In genomic region chr14:37230551-37231194, GRCh38 we compare ENCODE assay signal across 8 cellular contexts. TPM values are rescaled to one million over a fixed set of nuclear protein-coding genes. Genes with fewer than 3 reads are reported as not detected.
DNase-seq lines count a peak whose midpoint lies in the region; ATAC-seq, FAIRE-seq and TF ChIP-seq lines count a peak whose summit lies in the region.

No MANE protein-coding gene starts in this region.

- peak; percentile 93 for FAIRE-seq in kidney (lab: Jason Lieb, UNC)

- H3K27me3 ChIP-seq in upper lobe of left lung, result no peaks in the 10 kb centered on the region

- no peak for TF ChIP-seq POLR2A in upper lobe of left lung (IDR thresholded peaks at IDR 0.05)

- intact Hi-C loops in kidney (cut with DNase I), result no loop called here

- H3K36me3 ChIP-seq in kidney (ENCODE audit: control insufficient read depth in 1 of 2, insufficient read depth in 2 of 2, low read length in 2 of 2) (no peaks in the 10 kb centered on the region), upper lobe of left lung (no peaks in the 10 kb centered on the region)

- no peaks in the 10 kb centered on the region for H3K9me3 ChIP-seq in kidney (ENCODE audit: control insufficient read depth in 1 of 2, low read length in 2 of 2)
- peaks cover 0 to 1% (median 0%) of the 10 kb centered on the region in 4 donors for H3K9me3 ChIP-seq in upper lobe of left lung

- in situ Hi-C loops in astrocyte of the spinal cord (cut with HindIII; ENCODE audit: low sequenced_read_pairs), result no loop called here

- H3K4me3 ChIP-seq in astrocyte of the spinal cord (ENCODE audit: low read depth, low read length) (no peak overlapping the region), kidney (ENCODE audit: low read length in 2 of 2) (no peak overlapping the region), upper lobe of left lung (no peak overlapping the region)

- no peak for TF ChIP-seq EP300 in upper lobe of left lung (IDR thresholded peaks at IDR 0.05)

- ATAC-seq in GM18519 (IDR thresholded peaks at IDR 0.05; ENCODE audit: low FRiP score, unreplicated experiment), result peak; percentile 66
- peak; percentile 81 for ATAC-seq in HG03469 (IDR thresholded peaks at IDR 0.05; ENCODE audit: unreplicated experiment)
- peak in 1 of 2 donors; percentile 67 for ATAC-seq in upper lobe of left lung (ENCODE audit: low FRiP score in 2 of 2)

- H3K27ac ChIP-seq in kidney (ENCODE audit: low read depth in 2 of 2, low read length in 2 of 2) (no peak overlapping the region), upper lobe of left lung (no peak overlapping the region)

- WGBS in upper lobe of left lung, 2 donors, result 60% methylated on average over 5 of the region's 5 CpGs

- DNase-seq in AML-193 (lab: John Stamatoyannopoulos, UW) (peak; percentile 36 to 61), NCI-H460 (ENCODE audit: extremely low read depth, low read depth) (peak; percentile 71), astrocyte of the spinal cord (ENCODE audit: low read depth, low spot score) (peak; percentile 75), kidney (no peak), upper lobe of left lung (no peak)
- no peak for DNase-seq in stimulated activated CD8-positive, alpha-beta memory T cell treated with anti-CD3 and anti-CD28 coated beads, Interleukin-4, amount 100 ng/mL, for 48 hours

- TF ChIP-seq CTCF in astrocyte of the spinal cord (IDR thresholded peaks at IDR 0.05; ENCODE audit: low read depth, low read length) (peak; percentile 68), kidney (IDR thresholded peaks at IDR 0.05; ENCODE audit: borderline replicate concordance, extremely low read depth, insufficient read depth) (peak; percentile 64), upper lobe of left lung (IDR thresholded peaks at IDR 0.05) (peak; percentile 34 to 69 (median 58))

- H3K9ac ChIP-seq in kidney (ENCODE audit: low read length in 2 of 2), result no peak overlapping the region

- H3K4me1 ChIP-seq in kidney (ENCODE audit: control insufficient read depth in 1 of 2, insufficient read depth in 1 of 2, low read depth in 1 of 2, low read length in 2 of 2) (no peaks in the 10 kb centered on the region), upper lobe of left lung (no peaks in the 10 kb centered on the region)

RNA-seq across cellular contexts. Expression of gene MIPOL1, which starts 32.9 kb away (rescaled TPM):
- total RNA-seq in NCI-H460 (2014; rRNA removed; shearing (Covaris generic)), result 24.4 and 29.7 TPM in 2 replicates
- polyA plus RNA-seq in NCI-H460 (2014; cell fraction: nucleus; rRNA removed), result 6.8 and 17.5 TPM in 2 replicates
- total RNA-seq in kidney, result 14.8 TPM
- 4.4 TPM for polyA plus RNA-seq in kidney (ENCODE audit: insufficient read depth, low read depth, low replicate concordance)
- 10 to 100 TPM in 2 of 6 donors, 1 to 10 TPM in 4; 4.1 to 32.6 (median 8.4) TPM for total RNA-seq in upper lobe of left lung

RNA-seq across cellular contexts. Expression of gene SLC25A21, which starts 58.3 kb away (rescaled TPM):
- total RNA-seq in NCI-H460 (2014; rRNA removed; shearing (Covaris generic)), result 1.7 and 2.0 TPM in 2 replicates
- polyA plus RNA-seq in NCI-H460 (2014; cell fraction: nucleus; rRNA removed), result 0.18 and 1.0 TPM in 2 replicates
- total RNA-seq in kidney (1.4 TPM), upper lobe of left lung (1 to 10 TPM in 1 of 6 donors, under 1 TPM in 2, not detected in 3; 0.15 to 1.7 (median 0.30) TPM)
- polyA plus RNA-seq in kidney (ENCODE audit: insufficient read depth, low read depth, low replicate concordance), result 1.3 TPM

Comparison
In these comparisons a context has a peak if more than half of its experiments do, and no peak if none do; other contexts are left out.
1. DNase-seq: peak in AML-193 (2 of 2), NCI-H460 (single experiment) and astrocyte of the spinal cord (single experiment); none in kidney (single experiment), upper lobe of left lung (0 of 2) and stimulated activated CD8-positive, alpha-beta memory T cell treated with anti-CD3 and anti-CD28 coated beads, Interleukin-4, amount 100 ng/mL, for 48 hours (single experiment).
2. Peak in every context shown above with its lines, with median percentiles within 50 percentile points of each other: CTCF ChIP-seq.